ENCODE assay signal across 22 cellular contexts in genomic region chr6:162373192-162373591, GRCh38.
"Had no signal": no experiment of that assay in that cellular context is flagged by ENCODE, and none has a peak within 500 bp of the region (broad histone marks: within the 10 kb centered on the region; RNA-seq: fewer than 3 reads in every experiment).

No MANE protein-coding gene starts in this region.

- H3K79me2 ChIP-seq: parathyroid adenoma had no signal

- H3K4me3 Mint-ChIP-seq: central memory CD8-positive, alpha-beta T cell; memory B cell; mesothelial cell of epicardium; natural killer cell; neural progenitor cell had no signal

- H3K27me3 Mint-ChIP-seq: central memory CD8-positive, alpha-beta T cell; memory B cell had no signal

- H2AFZ ChIP-seq: neural progenitor cell, parathyroid adenoma had no signal

- H3K4me1 ChIP-seq: gastroesophageal sphincter, left lung, lower lobe of right lung, parathyroid adenoma, psoas muscle had no signal

- ATAC-seq: esophagus mucosa, gastroesophageal sphincter, left lung, lower lobe of right lung, natural killer cell, psoas muscle had no signal

- H3K9ac ChIP-seq: neural progenitor cell, parathyroid adenoma had no signal

- H3K4me2 ChIP-seq: neural progenitor cell had no signal

- H3K27ac ChIP-seq: dorsolateral prefrontal cortex, gastroesophageal sphincter, left lung, lower lobe of right lung, neural progenitor cell, parathyroid adenoma, psoas muscle, sigmoid colon, skin epidermis had no signal

- H3K36me3 ChIP-seq: gastroesophageal sphincter, left lung, lower lobe of right lung, neural progenitor cell, sigmoid colon had no signal

- H3K4me1 Mint-ChIP-seq: central memory CD8-positive, alpha-beta T cell; memory B cell; mesothelial cell of epicardium; natural killer cell; neural progenitor cell had no signal

- H3K9me3 ChIP-seq: gastroesophageal sphincter, left lung, lower lobe of right lung, psoas muscle, sigmoid colon had no signal

- H3K27ac Mint-ChIP-seq: memory B cell, mesothelial cell of epicardium, natural killer cell, neural progenitor cell had no signal

- H3K9me3 Mint-ChIP-seq: memory B cell, mesothelial cell of epicardium had no signal

- FAIRE-seq: endometrium had no signal

- DNase-seq: cortex of kidney; dorsolateral prefrontal cortex; effector memory CD4-positive, alpha-beta T cell; left lung; lower lobe of right lung; natural killer cell; nucleus accumbens; psoas muscle; sigmoid colon; stimulated activated CD4-positive, alpha-beta T cell treated with anti-CD3 and anti-CD28 coated beads, Interleukin-2, amount 100 ng/mL, for 24 hours; stimulated activated CD4-positive, alpha-beta T cell treated with anti-CD3 and anti-CD28 coated beads, Interleukin-4, amount 100 ng/mL, for 4 hours; stimulated activated naive CD4-positive, alpha-beta T cell; trophoblast cell had no signal

- H3K27me3 ChIP-seq: dorsolateral prefrontal cortex, gastroesophageal sphincter, left lung, neural progenitor cell, sigmoid colon had no signal

- H3K4me3 ChIP-seq: dorsolateral prefrontal cortex, gastroesophageal sphincter, left lung, lower lobe of right lung, neural progenitor cell, psoas muscle, sigmoid colon, skin epidermis had no signal
